11 cellular contexts compared by ENCODE assay signal in the genomic region with DNA sequence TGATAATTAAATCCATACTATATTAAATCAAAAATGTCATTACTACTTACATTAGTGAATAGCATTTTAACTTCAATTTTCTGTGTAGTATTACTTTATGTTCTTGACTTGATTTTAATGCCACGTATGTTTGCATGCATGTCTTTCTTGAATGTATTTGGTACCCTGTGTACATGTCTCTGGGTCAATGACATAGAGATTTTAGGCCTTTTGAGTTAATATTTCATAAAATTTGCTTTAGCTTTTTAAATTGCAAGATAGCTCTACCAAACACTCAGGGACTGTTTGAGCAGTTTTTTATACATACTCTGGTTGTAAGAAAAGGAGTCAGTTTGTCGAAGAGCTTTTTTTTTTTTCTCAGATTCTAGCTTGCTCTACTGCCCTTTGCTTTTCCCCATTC. TPM values are rescaled to one million over a fixed set of nuclear protein-coding genes. Genes with fewer than 3 reads are reported as not detected.
DNase-seq lines count a peak whose midpoint lies in the region; ATAC-seq and TF ChIP-seq lines count a peak whose summit lies in the region.
"Had no signal": no experiment of that assay in that cellular context is flagged by ENCODE, and none has a peak within 500 bp of the region (broad histone marks: within the 10 kb centered on the region; RNA-seq: fewer than 3 reads in every experiment).

No MANE protein-coding gene starts in this region.

- peaks cover 32% of the 10 kb centered on the region for H3K4me1 Mint-ChIP-seq in CD4-positive, alpha-beta T cell (ENCODE audit: low read depth)
- peaks cover 67% of the 10 kb centered on the region for H3K4me1 Mint-ChIP-seq in nephron progenitor cell

- CTCF ChIA-PET in CD4-positive, alpha-beta T cell (lab: Charles Lee), result interaction anchor here (0.7 to 5.8 kb wide), 4 partner anchors 10 to 38 kb away, joined by 4 to 69 read pairs (median 8); a partner anchor contains a TSS

- H3K36me3 Mint-ChIP-seq in CD4-positive, alpha-beta T cell (ENCODE audit: low read depth), result peaks cover 29% of the 10 kb centered on the region
- peaks cover 40% of the 10 kb centered on the region for H3K36me3 Mint-ChIP-seq in nephron progenitor cell (ENCODE audit: low read depth)

- H3K27me3 Mint-ChIP-seq in CD4-positive, alpha-beta T cell, result no peaks in the 10 kb centered on the region
- no peaks in the 10 kb centered on the region for H3K27me3 Mint-ChIP-seq in nephron progenitor cell (ENCODE audit: low read depth, poor library complexity)

- no peaks in the 10 kb centered on the region for H3K9me3 Mint-ChIP-seq in CD4-positive, alpha-beta T cell
- no peaks in the 10 kb centered on the region for H3K9me3 Mint-ChIP-seq in nephron progenitor cell

- no peaks in the 10 kb centered on the region for H3K27me3 ChIP-seq in CD4-positive, alpha-beta T cell (ENCODE audit: control insufficient read depth, insufficient read depth, low read length)
- no peaks in the 10 kb centered on the region for H3K27me3 ChIP-seq in Loucy (ENCODE audit: insufficient read depth, low read length, poor library complexity, severe bottlenecking)
- no peaks in the 10 kb centered on the region for H3K27me3 ChIP-seq in dorsolateral prefrontal cortex

- H3K4me3 ChIP-seq in Loucy (ENCODE audit: low read length, poor library complexity, severe bottlenecking) (peak overlapping the region; percentile 79), dorsolateral prefrontal cortex (peak overlapping the region; percentile 13 to 99 (median 87))

- H3F3A ChIP-seq in Loucy (ENCODE audit: low read depth), result no peaks in the 10 kb centered on the region

- H3K4me1 ChIP-seq in Loucy (ENCODE audit: insufficient read depth, low read length, poor library complexity, severe bottlenecking), result peaks cover 58% of the 10 kb centered on the region

- no peak for ATAC-seq in CD4-positive, alpha-beta T cell (ENCODE audit: poor library complexity)
- ATAC-seq in GM18519 (IDR thresholded peaks at IDR 0.05; ENCODE audit: low FRiP score, unreplicated experiment) (no peak), GM18867 (IDR thresholded peaks at IDR 0.05; ENCODE audit: unreplicated experiment) (no peak)

- DNase-seq in CD4-positive, alpha-beta T cell, result no peak
- DNase-seq in dorsolateral prefrontal cortex, result no peak
- no peak for DNase-seq in nephron progenitor cell
- DNase-seq in NCI-H146 (lab: John Stamatoyannopoulos, UW), result no peak
- DNase-seq in 8988T, result no peak
- DNase-seq: stimulated activated CD4-positive, alpha-beta T cell treated with anti-CD3 and anti-CD28 coated beads, Interleukin-15, amount 100 ng/mL, for 24 hours had no signal

- H3K9me2 ChIP-seq in Loucy (replicated peaks; ENCODE audit: low read depth, low read length), result no peaks in the 10 kb centered on the region

- H3K36me3 ChIP-seq in Loucy (ENCODE audit: insufficient read depth, low read length), result no peaks in the 10 kb centered on the region; the same call in 1 of the 2 replicates

- peak overlapping the region; percentile 90 for H3K9ac ChIP-seq in Loucy (ENCODE audit: low read depth, low read length, poor library complexity, severe bottlenecking)

- H3K4me2 ChIP-seq in Loucy (ENCODE audit: low read depth, low read length, poor library complexity, severe bottlenecking), result peak overlapping the region; percentile 93

- H3K27ac Mint-ChIP-seq in CD4-positive, alpha-beta T cell, result peak overlapping the region; percentile 90
- H3K27ac Mint-ChIP-seq in nephron progenitor cell, result no peak overlapping the region

- peaks cover 30% of the 10 kb centered on the region for H4K20me1 ChIP-seq in Loucy (ENCODE audit: insufficient read depth, low read length, poor library complexity, severe bottlenecking)

- no peak overlapping the region for H2AFZ ChIP-seq in Loucy (ENCODE audit: low read length)

- peak overlapping the region; percentile 97 for H3K4me3 Mint-ChIP-seq in CD4-positive, alpha-beta T cell
- H3K4me3 Mint-ChIP-seq in nephron progenitor cell, result peak overlapping the region; percentile 87

- POLR2A ChIA-PET in CD4-positive, alpha-beta T cell (lab: Charles Lee), result interaction anchor here (1.1 to 7.7 kb wide), 3 partner anchors 9 to 95 kb away, joined by 3 to 144 read pairs (median 78); a partner anchor contains a TSS

- TF ChIP-seq CTCF in CD4-positive, alpha-beta T cell (IDR thresholded peaks at IDR 0.05), result no peak
- TF ChIP-seq CTCF in Loucy (conservative IDR thresholded peaks at IDR 0.05; ENCODE audit: low read length) (no peak), dorsolateral prefrontal cortex (IDR thresholded peaks at IDR 0.05 in 54 of 56, conservative IDR thresholded peaks at IDR 0.05 in 2 of 56; ENCODE audit: low read depth in 1 of 56, partially characterized antibody in 56 of 56) (no peak), nephron progenitor cell (IDR thresholded peaks at IDR 0.05) (no peak)

- H3K79me2 ChIP-seq in Loucy (ENCODE audit: insufficient read depth, low read length), result peaks cover 99% of the 10 kb centered on the region

- no peaks in the 10 kb centered on the region for H3K9me3 ChIP-seq in CD4-positive, alpha-beta T cell (ENCODE audit: control insufficient read depth, low read length)
- no peaks in the 10 kb centered on the region for H3K9me3 ChIP-seq in Loucy (ENCODE audit: insufficient read depth, low read depth, low read length)

- intact Hi-C loops in CD4-positive, alpha-beta T cell (cut with DNase I, micrococcal nuclease), result no loop called here
- intact Hi-C loops in dorsolateral prefrontal cortex (cut with DNase I), result no loop called here

- H3K27ac ChIP-seq in CD4-positive, alpha-beta T cell (ENCODE audit: low read depth, low read length), result no peak overlapping the region
- H3K27ac ChIP-seq in dorsolateral prefrontal cortex, result peak overlapping the region in 57 of 59 donors; percentile 31 to 99 (median 96)
- H3K27ac ChIP-seq: HL-60 had no signal

RNA-seq across cellular contexts. Expression of a gene that starts 1.5 kb away (rescaled TPM):
- 1 to 10 TPM; 2.8 to 2.9 TPM for total RNA-seq in CD4-positive, alpha-beta T cell
- total RNA-seq in dorsolateral prefrontal cortex, result 100 to 1,000 TPM in 38 of 120 experiments, 10 to 100 TPM in 82; 27.7 to 125 (median 89.6) TPM

RNA-seq across cellular contexts. Expression of a gene that starts 2.3 kb away (rescaled TPM):
- total RNA-seq in CD4-positive, alpha-beta T cell, result 100 to 1,000 TPM; 401 to 404 TPM
- total RNA-seq in dorsolateral prefrontal cortex, result 10 to 100 TPM; 46.3 to 92.3 (median 62.6) TPM

RNA-seq across cellular contexts. Expression of a gene that starts 8.9 kb away (rescaled TPM):
- total RNA-seq in CD4-positive, alpha-beta T cell, result 10 to 100 TPM; 23.7 to 25.5 TPM
- 10 to 100 TPM; 11.6 to 37.2 (median 20.4) TPM for total RNA-seq in dorsolateral prefrontal cortex

RNA-seq across cellular contexts. Expression of a gene that starts 14.2 kb away (rescaled TPM):
- total RNA-seq in CD4-positive, alpha-beta T cell, result 1 to 10 TPM in 1 of 2 experiments, under 1 TPM in 1; 0.58 to 1.2 TPM
- total RNA-seq in dorsolateral prefrontal cortex, result 10 to 100 TPM in 2 of 120 experiments, 1 to 10 TPM in 118; 1.8 to 11.6 (median 4.8) TPM

RNA-seq across cellular contexts. Expression of a gene that starts 25.3 kb away (rescaled TPM):
- under 1 TPM; 0.30 to 0.42 TPM for total RNA-seq in CD4-positive, alpha-beta T cell
- total RNA-seq in dorsolateral prefrontal cortex, result 1 to 10 TPM in 62 of 120 experiments, under 1 TPM in 58; 0.20 to 4.9 (median 1.1) TPM
- total RNA-seq: glomerular endothelial cell had no signal

Comparison
In these comparisons a context has a peak if more than half of its experiments do, and no peak if none do; other contexts are left out.
1. RNA of a gene that starts 1.5 kb away (total RNA-seq): 27.7 to 125 TPM in dorsolateral prefrontal cortex; 2.8 to 2.9 TPM in CD4-positive, alpha-beta T cell; every median in the first group is over 4 times any median in the second.
2. RNA of a gene that starts 2.3 kb away (total RNA-seq): 401 to 404 TPM in CD4-positive, alpha-beta T cell; 46.3 to 92.3 TPM in dorsolateral prefrontal cortex; every median in the first group is over 4 times any median in the second.